ENCODE assay signal across 3 cellular contexts in the genomic region with DNA sequence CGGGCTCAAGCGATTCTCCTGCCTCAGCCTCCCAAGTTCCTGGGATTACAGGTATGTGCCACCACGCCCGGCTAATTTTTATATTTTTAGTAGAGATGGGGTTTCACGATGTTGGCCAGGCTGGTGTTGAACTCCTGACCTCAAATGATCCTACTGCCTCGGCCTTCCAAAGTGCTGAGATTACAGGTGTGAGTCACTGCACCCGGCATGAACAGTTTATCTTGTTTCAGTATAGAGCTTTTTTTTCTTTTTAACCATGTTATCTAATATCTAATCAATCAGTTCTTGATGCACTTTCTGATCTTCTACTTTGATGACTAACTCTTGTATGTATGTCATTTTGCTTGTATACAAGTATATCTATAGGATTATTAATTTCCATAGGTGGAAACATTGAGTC.
A peak's percentile ranks its signal among the peaks of the same experiment; 100 is the strongest.
TF ChIP-seq lines count a peak whose summit lies in the region.

No MANE protein-coding gene starts in this region.

TF ChIP-seq in HEK293, 187 proteins besides CTCF, POLR2A, EP300 and RAD21:
- 0 out of 2 replicates have a peak, but pooled peaks have one; percentile 42 for TF ChIP-seq GFI1B (tag by site-specific recombination; IDR thresholded peaks at IDR 0.05)
TF ChIP-seq in HEK293: peak in this region for 1; not testable (repeated sequence) for 186.

TF ChIP-seq in SK-N-SH, 30 proteins besides CTCF, POLR2A, EP300 and RAD21:
- TF ChIP-seq JUND (IDR thresholded peaks at IDR 0.05), result 0 out of 2 replicates have a peak, but pooled peaks have one; percentile 10
TF ChIP-seq in SK-N-SH: peak in this region for 1; not testable (repeated sequence) for 29.

TF ChIP-seq in HepG2, 621 proteins besides CTCF, POLR2A, EP300 and RAD21:
- TF ChIP-seq HOMEZ (CRISPR knock-in tag; IDR thresholded peaks at IDR 0.05; ENCODE audit: low read depth) (peak; percentile 31; the same call in 1 of the 2 replicates), FOSL2 (CRISPR knock-in tag; IDR thresholded peaks at IDR 0.05) (peak; percentile 48), RARA (CRISPR knock-in tag; IDR thresholded peaks at IDR 0.05) (0 out of 2 replicates have a peak, but pooled peaks have one; percentile 9)
